1 cellular context compared by ENCODE assay signal in genomic region chr7:78783179-78783962, GRCh38.
TF ChIP-seq lines count a peak whose summit lies in the region.

No MANE protein-coding gene starts in this region.

TF ChIP-seq in WTC11, 78 proteins besides CTCF, POLR2A, EP300 and RAD21 (continued from another document):
- TF ChIP-seq, protein P1, sequence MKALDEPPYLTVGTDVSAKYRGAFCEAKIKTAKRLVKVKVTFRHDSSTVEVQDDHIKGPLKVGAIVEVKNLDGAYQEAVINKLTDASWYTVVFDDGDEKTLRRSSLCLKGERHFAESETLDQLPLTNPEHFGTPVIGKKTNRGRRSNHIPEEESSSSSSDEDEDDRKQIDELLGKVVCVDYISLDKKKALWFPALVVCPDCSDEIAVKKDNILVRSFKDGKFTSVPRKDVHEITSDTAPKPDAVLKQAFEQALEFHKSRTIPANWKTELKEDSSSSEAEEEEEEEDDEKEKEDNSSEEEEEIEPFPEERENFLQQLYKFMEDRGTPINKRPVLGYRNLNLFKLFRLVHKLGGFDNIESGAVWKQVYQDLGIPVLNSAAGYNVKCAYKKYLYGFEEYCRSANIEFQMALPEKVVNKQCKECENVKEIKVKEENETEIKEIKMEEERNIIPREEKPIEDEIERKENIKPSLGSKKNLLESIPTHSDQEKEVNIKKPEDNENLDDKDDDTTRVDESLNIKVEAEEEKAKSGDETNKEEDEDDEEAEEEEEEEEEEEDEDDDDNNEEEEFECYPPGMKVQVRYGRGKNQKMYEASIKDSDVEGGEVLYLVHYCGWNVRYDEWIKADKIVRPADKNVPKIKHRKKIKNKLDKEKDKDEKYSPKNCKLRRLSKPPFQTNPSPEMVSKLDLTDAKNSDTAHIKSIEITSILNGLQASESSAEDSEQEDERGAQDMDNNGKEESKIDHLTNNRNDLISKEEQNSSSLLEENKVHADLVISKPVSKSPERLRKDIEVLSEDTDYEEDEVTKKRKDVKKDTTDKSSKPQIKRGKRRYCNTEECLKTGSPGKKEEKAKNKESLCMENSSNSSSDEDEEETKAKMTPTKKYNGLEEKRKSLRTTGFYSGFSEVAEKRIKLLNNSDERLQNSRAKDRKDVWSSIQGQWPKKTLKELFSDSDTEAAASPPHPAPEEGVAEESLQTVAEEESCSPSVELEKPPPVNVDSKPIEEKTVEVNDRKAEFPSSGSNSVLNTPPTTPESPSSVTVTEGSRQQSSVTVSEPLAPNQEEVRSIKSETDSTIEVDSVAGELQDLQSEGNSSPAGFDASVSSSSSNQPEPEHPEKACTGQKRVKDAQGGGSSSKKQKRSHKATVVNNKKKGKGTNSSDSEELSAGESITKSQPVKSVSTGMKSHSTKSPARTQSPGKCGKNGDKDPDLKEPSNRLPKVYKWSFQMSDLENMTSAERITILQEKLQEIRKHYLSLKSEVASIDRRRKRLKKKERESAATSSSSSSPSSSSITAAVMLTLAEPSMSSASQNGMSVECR (CRISPR knock-in tag; IDR thresholded peaks at IDR 0.05; ENCODE audit: borderline replicate concordance): no peak
